Comparison of ENCODE assay signal across 25 cellular contexts in genomic region chr18:8825729-8826375, GRCh38.
"Had no signal": no experiment of that assay in that cellular context is flagged by ENCODE, and none has a peak within 500 bp of the region (broad histone marks: within the 10 kb centered on the region; RNA-seq: fewer than 3 reads in every experiment).

No MANE protein-coding gene starts in this region.

- H3K27ac ChIP-seq: esophagus muscularis mucosa, ovary, psoas muscle, suprapubic skin, thyroid gland had no signal

- ATAC-seq: left lobe of liver; naive thymus-derived CD4-positive, alpha-beta T cell; psoas muscle; stimulated activated effector memory CD8-positive, alpha-beta T cell treated with anti-CD3 and anti-CD28 coated beads, Interleukin-12 subunit alpha, Interleukin-12 subunit beta, amount 100 ng/mL, for 72 hours had no signal

- H3K27me3 Mint-ChIP-seq: dendritic cell treated with granulocyte-macrophage colony-stimulating factor and Interleukin-4, amounts not matched to agents 40 ng/mL and 50 ng/mL, for 4 days; stimulated activated naive CD8-positive, alpha-beta T cell treated with anti-CD3 and anti-CD28 coated beads, Interleukin-15, Interleukin-2, amounts not matched to agents 100 ng/mL and 50 ng/mL, for 24 hours had no signal

- H3K4me1 Mint-ChIP-seq: endodermal cell; naive thymus-derived CD4-positive, alpha-beta T cell; stimulated activated effector memory CD8-positive, alpha-beta T cell treated with anti-CD3 and anti-CD28 coated beads, Interleukin-12 subunit alpha, Interleukin-12 subunit beta, amount 100 ng/mL, for 72 hours had no signal

- H3K9me3 Mint-ChIP-seq: dendritic cell treated with granulocyte-macrophage colony-stimulating factor and Interleukin-4, amounts not matched to agents 40 ng/mL and 50 ng/mL, for 4 days; endodermal cell; naive thymus-derived CD4-positive, alpha-beta T cell; nephron; stimulated activated effector memory CD8-positive, alpha-beta T cell treated with anti-CD3 and anti-CD28 coated beads, Interleukin-12 subunit alpha, Interleukin-12 subunit beta, amount 100 ng/mL, for 72 hours; stimulated activated naive CD8-positive, alpha-beta T cell treated with anti-CD3 and anti-CD28 coated beads, Interleukin-15, Interleukin-2, amounts not matched to agents 100 ng/mL and 50 ng/mL, for 24 hours had no signal

- H3K36me3 Mint-ChIP-seq: naive thymus-derived CD4-positive, alpha-beta T cell; stimulated activated effector memory CD8-positive, alpha-beta T cell treated with anti-CD3 and anti-CD28 coated beads, Interleukin-12 subunit alpha, Interleukin-12 subunit beta, amount 100 ng/mL, for 72 hours had no signal

- H3K27ac Mint-ChIP-seq: dendritic cell treated with granulocyte-macrophage colony-stimulating factor and Interleukin-4, amounts not matched to agents 40 ng/mL and 50 ng/mL, for 4 days; endodermal cell; naive thymus-derived CD4-positive, alpha-beta T cell; nephron; stimulated activated effector memory CD8-positive, alpha-beta T cell treated with anti-CD3 and anti-CD28 coated beads, Interleukin-12 subunit alpha, Interleukin-12 subunit beta, amount 100 ng/mL, for 72 hours; stimulated activated naive CD8-positive, alpha-beta T cell treated with anti-CD3 and anti-CD28 coated beads, Interleukin-15, Interleukin-2, amounts not matched to agents 100 ng/mL and 50 ng/mL, for 24 hours had no signal

- H3K27me3 ChIP-seq: esophagus muscularis mucosa, ovary, sigmoid colon, suprapubic skin, thyroid gland had no signal

- FAIRE-seq: colon, kidney had no signal

- H3K9me3 ChIP-seq: esophagus muscularis mucosa, ovary, psoas muscle, sigmoid colon, suprapubic skin, thyroid gland had no signal

- DNase-seq: effector CD8-positive, alpha-beta T cell; endodermal cell; foreskin melanocyte; kidney; mesenchymal stem cell; midbrain; naive thymus-derived CD4-positive, alpha-beta T cell; occipital lobe; ovary; posterior cingulate gyrus; psoas muscle; right cardiac atrium; sigmoid colon; stimulated activated CD4-positive, alpha-beta T cell treated with anti-CD3 and anti-CD28 coated beads, Interleukin-2, amount 100 ng/mL, for 24 hours; stimulated activated CD4-positive, alpha-beta T cell treated with anti-CD3 and anti-CD28 coated beads, Interleukin-4, amount 100 ng/mL, for 24 hours; thyroid gland; trophoblast cell had no signal

- H3K4me1 ChIP-seq: psoas muscle, suprapubic skin, thyroid gland had no signal

- H3K4me3 Mint-ChIP-seq: dendritic cell treated with granulocyte-macrophage colony-stimulating factor and Interleukin-4, amounts not matched to agents 40 ng/mL and 50 ng/mL, for 4 days; endodermal cell; naive thymus-derived CD4-positive, alpha-beta T cell; nephron; stimulated activated effector memory CD8-positive, alpha-beta T cell treated with anti-CD3 and anti-CD28 coated beads, Interleukin-12 subunit alpha, Interleukin-12 subunit beta, amount 100 ng/mL, for 72 hours; stimulated activated naive CD8-positive, alpha-beta T cell treated with anti-CD3 and anti-CD28 coated beads, Interleukin-15, Interleukin-2, amounts not matched to agents 100 ng/mL and 50 ng/mL, for 24 hours had no signal
